In genomic region chr2:31907491-31907890, GRCh38 we compare ENCODE assay signal across 6 cellular contexts.
DNase-seq lines count a peak whose midpoint lies in the region; FAIRE-seq and TF ChIP-seq lines count a peak whose summit lies in the region.
"Not testable (repeated sequence)": the region's sequence is repeated elsewhere in the genome, so short reads cannot be mapped to it uniquely, and the experiment has no call there.

No MANE protein-coding gene starts in this region.

- H3K36me3 ChIP-seq in astrocyte (ENCODE audit: insufficient read depth, low read length); thyroid gland: not testable (repeated sequence)

- H3K27ac Mint-ChIP-seq in astrocyte (ENCODE audit: unreplicated experiment): peak overlapping the region; percentile 47
- peak overlapping the region; percentile 47 for H3K27ac Mint-ChIP-seq in neural crest cell (ENCODE audit: unreplicated experiment)

- not testable (repeated sequence) for H3K9ac ChIP-seq in astrocyte (ENCODE audit: low read length)

- not testable (repeated sequence) for H3K4me2 ChIP-seq in astrocyte (ENCODE audit: low read length)

- intact Hi-C loops in thyroid gland (cut with DNase I): not testable (repeated sequence)

- TF ChIP-seq CTCF in VCaP (conservative IDR thresholded peaks at IDR 0.05); astrocyte (IDR thresholded peaks at IDR 0.05; ENCODE audit: insufficient read depth, low read depth, low read length); neural crest cell (conservative IDR thresholded peaks at IDR 0.05); thyroid gland (IDR thresholded peaks at IDR 0.05): not testable (repeated sequence)

- H3K27me3 ChIP-seq in astrocyte (ENCODE audit: insufficient read depth, low read length); thyroid gland: not testable (repeated sequence)

- H3K4me1 Mint-ChIP-seq in astrocyte (ENCODE audit: low read depth, unreplicated experiment); neural crest cell: not testable (repeated sequence)

- DNase-seq in GM18507 (ENCODE audit: extremely low spot score, insufficient read length, low read depth); astrocyte (ENCODE audit: low read depth); neural crest cell (ENCODE audit: low read depth, low spot score): not testable (repeated sequence)
- peak; percentile 28 for DNase-seq in Jurkat, Clone E6-1 (ENCODE audit: low read depth, low spot score)
- peak; percentile 66 to 69 for DNase-seq in thyroid gland

- not testable (repeated sequence) for TF ChIP-seq POLR2A in thyroid gland (IDR thresholded peaks at IDR 0.05)

- not testable (repeated sequence) for H3K4me1 ChIP-seq in astrocyte (ENCODE audit: insufficient read depth, low read length)
- peaks cover 2 to 25% of the 10 kb centered on the region in 2 donors for H3K4me1 ChIP-seq in thyroid gland

- WGBS in thyroid gland, 2 donors: 34 to 46% methylated on average over 6 of the region's 6 CpGs

- H4K20me1 ChIP-seq in astrocyte (ENCODE audit: insufficient read depth, low read length): not testable (repeated sequence)

- H3K27ac ChIP-seq in VCaP: peak overlapping the region; percentile 61
- H3K27ac ChIP-seq in astrocyte (ENCODE audit: low read depth, low read length); thyroid gland: not testable (repeated sequence)

- not testable (repeated sequence) for H3K27me3 Mint-ChIP-seq in astrocyte (ENCODE audit: low read depth, unreplicated experiment); neural crest cell (ENCODE audit: low read depth)

- not testable (repeated sequence) for H3K9me3 ChIP-seq in astrocyte (ENCODE audit: insufficient read depth, low read depth, low read length); thyroid gland

- H3K4me3 Mint-ChIP-seq in astrocyte (ENCODE audit: unreplicated experiment); neural crest cell: not testable (repeated sequence)

- not testable (repeated sequence) for H3K4me3 ChIP-seq in Jurkat, Clone E6-1 (ENCODE audit: low read length); astrocyte (ENCODE audit: insufficient read depth, low read depth, low read length); thyroid gland (replicated peaks in 1 of 3)

- H3K36me3 Mint-ChIP-seq in astrocyte (ENCODE audit: low read depth, unreplicated experiment): not testable (repeated sequence)
- peaks cover 24% of the 10 kb centered on the region for H3K36me3 Mint-ChIP-seq in neural crest cell (ENCODE audit: low read depth)

- not testable (repeated sequence) for H3K79me2 ChIP-seq in astrocyte (ENCODE audit: insufficient read depth, low read length)

- FAIRE-seq in GM18507 (lab: Jason Lieb, UNC): peak; percentile 44
- FAIRE-seq in astrocyte (lab: Jason Lieb, UNC): not testable (repeated sequence)

- H3K9me3 Mint-ChIP-seq in astrocyte (ENCODE audit: unreplicated experiment); neural crest cell: not testable (repeated sequence)

- H2AFZ ChIP-seq in astrocyte (ENCODE audit: low read depth, low read length): not testable (repeated sequence)
